ENCODE assay signal across 9 cellular contexts in the genomic region with DNA sequence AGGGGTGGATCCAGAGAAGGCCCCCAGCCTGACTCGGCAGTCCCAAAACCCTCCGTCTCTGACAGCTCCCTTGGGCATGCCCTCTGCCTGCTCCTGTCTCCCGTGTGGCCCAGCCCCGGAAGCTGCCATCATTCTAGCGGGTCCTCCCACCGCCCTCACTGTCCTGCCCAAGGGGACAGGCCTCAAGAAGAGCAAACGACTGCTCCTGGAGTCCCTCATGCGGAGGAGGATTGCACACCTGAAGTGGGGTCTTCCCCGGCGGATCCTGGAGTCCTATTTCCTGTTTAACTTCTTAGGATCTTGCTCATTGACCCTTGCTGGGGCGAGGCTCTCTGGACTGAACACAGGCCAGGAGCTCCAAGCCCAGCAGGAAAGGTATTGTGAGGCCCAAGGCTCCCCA. TPM values are rescaled to one million over a fixed set of nuclear protein-coding genes. Genes with fewer than 3 reads are reported as not detected.
DNase-seq lines count a peak whose midpoint lies in the region; ATAC-seq and TF ChIP-seq lines count a peak whose summit lies in the region.
"Had no signal": no experiment of that assay in that cellular context is flagged by ENCODE, and none has a peak within 500 bp of the region (broad histone marks: within the 10 kb centered on the region; RNA-seq: fewer than 3 reads in every experiment).

No MANE protein-coding gene starts in this region.

- H3K27ac ChIP-seq in WERI-Rb-1: peak overlapping the region; percentile 7; the same call in 1 of the 2 replicates
- H3K27ac ChIP-seq: epithelial cell of prostate had no signal

- DNase-seq in activated T-cell treated with anti-CD3 and anti-CD28 coated beads, Interleukin-2, amount 50 U/mL, for 24 hours: no peak
- no peak for DNase-seq in activated T-cell treated with anti-CD3 and anti-CD28 coated beads, Interleukin-2, amount 50 U/mL, for 4 hours
- no peak for DNase-seq in WERI-Rb-1
- DNase-seq in left lobe of liver (ENCODE audit: low spot score): no peak
- DNase-seq in stimulated activated naive B cell treated with anti-CD40 and anti-IgM and Interleukin-4, amounts not matched to agents 10 μg/mL and 1 μg/mL and 100 μg/mL, for 72 hours: no peak
- DNase-seq in activated CD4-positive, CD25-positive, alpha-beta regulatory T cell (lab: John Stamatoyannopoulos, UW): no peak
- DNase-seq in NCI-H2196 treated with DMSO at 0.1 percent for 48 hours (lab: John Stamatoyannopoulos, UW; ENCODE audit: unreplicated experiment): no peak

- H3K27me3 Mint-ChIP-seq in activated T-cell treated with anti-CD3 and anti-CD28 coated beads, Interleukin-2, amount 50 U/mL, for 24 hours: no peaks in the 10 kb centered on the region
- no peaks in the 10 kb centered on the region for H3K27me3 Mint-ChIP-seq in activated T-cell treated with anti-CD3 and anti-CD28 coated beads, Interleukin-2, amount 50 U/mL, for 4 hours (ENCODE audit: low read depth)
- no peaks in the 10 kb centered on the region for H3K27me3 Mint-ChIP-seq in stimulated activated naive B cell treated with anti-CD40 and anti-IgM and Interleukin-4, amounts not matched to agents 10 μg/mL and 1 μg/mL and 100 μg/mL, for 72 hours

- no peak overlapping the region for H3K4me3 Mint-ChIP-seq in activated T-cell treated with anti-CD3 and anti-CD28 coated beads, Interleukin-2, amount 50 U/mL, for 24 hours
- no peak overlapping the region for H3K4me3 Mint-ChIP-seq in activated T-cell treated with anti-CD3 and anti-CD28 coated beads, Interleukin-2, amount 50 U/mL, for 4 hours
- H3K4me3 Mint-ChIP-seq in stimulated activated naive B cell treated with anti-CD40 and anti-IgM and Interleukin-4, amounts not matched to agents 10 μg/mL and 1 μg/mL and 100 μg/mL, for 72 hours: peak overlapping the region in 1 of 2 donors; percentile 40

- H3K27ac Mint-ChIP-seq in activated T-cell treated with anti-CD3 and anti-CD28 coated beads, Interleukin-2, amount 50 U/mL, for 24 hours: peak overlapping the region; percentile 84
- H3K27ac Mint-ChIP-seq in stimulated activated naive B cell treated with anti-CD40 and anti-IgM and Interleukin-4, amounts not matched to agents 10 μg/mL and 1 μg/mL and 100 μg/mL, for 72 hours: peak overlapping the region; percentile 81

- H3K36me3 Mint-ChIP-seq in activated T-cell treated with anti-CD3 and anti-CD28 coated beads, Interleukin-2, amount 50 U/mL, for 24 hours (ENCODE audit: low read depth): peaks cover 6% of the 10 kb centered on the region
- H3K36me3 Mint-ChIP-seq in activated T-cell treated with anti-CD3 and anti-CD28 coated beads, Interleukin-2, amount 50 U/mL, for 4 hours (ENCODE audit: insufficient read depth): no peaks in the 10 kb centered on the region
- peaks cover 2 to 4% of the 10 kb centered on the region in 2 donors for H3K36me3 Mint-ChIP-seq in stimulated activated naive B cell treated with anti-CD40 and anti-IgM and Interleukin-4, amounts not matched to agents 10 μg/mL and 1 μg/mL and 100 μg/mL, for 72 hours

- no peaks in the 10 kb centered on the region for H3K9me3 Mint-ChIP-seq in activated T-cell treated with anti-CD3 and anti-CD28 coated beads, Interleukin-2, amount 50 U/mL, for 24 hours
- H3K9me3 Mint-ChIP-seq in activated T-cell treated with anti-CD3 and anti-CD28 coated beads, Interleukin-2, amount 50 U/mL, for 4 hours: no peaks in the 10 kb centered on the region
- H3K9me3 Mint-ChIP-seq in stimulated activated naive B cell treated with anti-CD40 and anti-IgM and Interleukin-4, amounts not matched to agents 10 μg/mL and 1 μg/mL and 100 μg/mL, for 72 hours: no peaks in the 10 kb centered on the region

- H3K4me3 ChIP-seq in WERI-Rb-1 (ENCODE audit: low read depth, low read length): no peak overlapping the region

- H3K4me1 Mint-ChIP-seq in activated T-cell treated with anti-CD3 and anti-CD28 coated beads, Interleukin-2, amount 50 U/mL, for 24 hours (ENCODE audit: low read depth): peaks cover 12% of the 10 kb centered on the region
- H3K4me1 Mint-ChIP-seq in activated T-cell treated with anti-CD3 and anti-CD28 coated beads, Interleukin-2, amount 50 U/mL, for 4 hours (ENCODE audit: low read depth): peaks cover 9% of the 10 kb centered on the region
- peaks cover 11 to 14% of the 10 kb centered on the region in 2 donors for H3K4me1 Mint-ChIP-seq in stimulated activated naive B cell treated with anti-CD40 and anti-IgM and Interleukin-4, amounts not matched to agents 10 μg/mL and 1 μg/mL and 100 μg/mL, for 72 hours

- H3K27me3 ChIP-seq in WERI-Rb-1 (ENCODE audit: insufficient read depth, low read depth, severe bottlenecking): no peaks in the 10 kb centered on the region

- H3K9me3 ChIP-seq in WERI-Rb-1 (ENCODE audit: severe bottlenecking): no peaks in the 10 kb centered on the region

- H3K36me3 ChIP-seq in WERI-Rb-1: no peaks in the 10 kb centered on the region

- TF ChIP-seq CTCF in WERI-Rb-1 (IDR thresholded peaks at IDR 0.05; ENCODE audit: low read depth, low read length): no peak

- ATAC-seq in activated T-cell treated with anti-CD3 and anti-CD28 coated beads, Interleukin-2, amount 50 U/mL, for 4 hours: no peak
- ATAC-seq in left lobe of liver (peak; percentile 7), GM19324 (IDR thresholded peaks at IDR 0.05; ENCODE audit: low FRiP score, unreplicated experiment) (no peak)
- ATAC-seq in stimulated activated naive B cell treated with anti-CD40 and anti-IgM and Interleukin-4, amounts not matched to agents 10 μg/mL and 1 μg/mL and 100 μg/mL, for 72 hours (replicated peaks): peak; percentile 8 to 12

RNA-seq across cellular contexts. Expression of gene MEI1, which starts 2.6 kb away (rescaled TPM):
- 10 to 100 TPM; 13.4 to 21.6 (median 17.1) TPM for total RNA-seq in activated T-cell treated with anti-CD3 and anti-CD28 coated beads, Interleukin-2, amount 50 U/mL, for 4 hours
- 0.53 TPM for total RNA-seq in left lobe of liver

RNA-seq across cellular contexts. Expression of gene SNU13, which starts 8.0 kb away (rescaled TPM):
- total RNA-seq in activated T-cell treated with anti-CD3 and anti-CD28 coated beads, Interleukin-2, amount 50 U/mL, for 4 hours: 100 to 1,000 TPM; 372 to 430 (median 428) TPM
- 39.7 TPM for total RNA-seq in left lobe of liver

Comparison
In these comparisons a context has a peak if more than half of its experiments do, and no peak if none do; other contexts are left out.
1. ATAC-seq: peak in left lobe of liver (single experiment) and stimulated activated naive B cell treated with anti-CD40 and anti-IgM and Interleukin-4, amounts not matched to agents 10 μg/mL and 1 μg/mL and 100 μg/mL, for 72 hours (2 of 2); none in activated T-cell treated with anti-CD3 and anti-CD28 coated beads, Interleukin-2, amount 50 U/mL, for 4 hours (0 of 2) and GM19324 (single experiment).